Comparison of ENCODE assay signal across 8 cellular contexts in genomic region chr12:88111074-88111652, GRCh38. TPM values are rescaled to one million over a fixed set of nuclear protein-coding genes. Genes with fewer than 3 reads are reported as not detected.
DNase-seq lines count a peak whose midpoint lies in the region; ATAC-seq and FAIRE-seq lines count a peak whose summit lies in the region.

No MANE protein-coding gene starts in this region.

- ATAC-seq in HG03460 (IDR thresholded peaks at IDR 0.05; ENCODE audit: unreplicated experiment): peak; percentile 55
- no peak for ATAC-seq in HG03097 (IDR thresholded peaks at IDR 0.05; ENCODE audit: low FRiP score, unreplicated experiment)

- peak overlapping the region; percentile 67 for H3K9ac ChIP-seq in skeletal muscle satellite cell (ENCODE audit: low read depth, low read length)

- DNase-seq in DMS79 (lab: John Stamatoyannopoulos, UW) (peak; percentile 44), RCC 7860 (ENCODE audit: low spot score) (peak; percentile 47), fibroblast of the conjunctiva (ENCODE audit: low read depth) (peak; percentile 47), activated T-cell treated with anti-CD3 and anti-CD28 coated beads for 4 hours (no peak), GOT3 (lab: John Stamatoyannopoulos, UW) (no peak)

- peak overlapping the region; percentile 73 for H3K4me2 ChIP-seq in skeletal muscle satellite cell (ENCODE audit: low read length)

- H3K4me3 ChIP-seq in skeletal muscle satellite cell (ENCODE audit: low read length): peak overlapping the region; percentile 56

- peak; percentile 81 for FAIRE-seq in RCC 7860 (lab: Jason Lieb, UNC)

- peaks cover 36% of the 10 kb centered on the region for H3K36me3 ChIP-seq in skeletal muscle satellite cell (ENCODE audit: insufficient read depth, low read length)

- H3K9me3 ChIP-seq in skeletal muscle satellite cell (replicated peaks; ENCODE audit: low read length): no peaks in the 10 kb centered on the region

- H3K27me3 ChIP-seq in skeletal muscle satellite cell (ENCODE audit: control insufficient read depth, insufficient read depth, low read length): no peaks in the 10 kb centered on the region

- peaks cover 7% of the 10 kb centered on the region for H3K4me1 ChIP-seq in skeletal muscle satellite cell (ENCODE audit: control insufficient read depth, insufficient read depth, low read length)

RNA-seq across cellular contexts. Expression of gene CEP290, which starts 30.7 kb away (rescaled TPM):
- total RNA-seq in skeletal muscle satellite cell (2012; rRNA removed): 25.6 and 31.4 TPM in 2 replicates

RNA-seq across cellular contexts. Expression of gene TMTC3, which starts 30.9 kb away (rescaled TPM):
- total RNA-seq in skeletal muscle satellite cell (2012; rRNA removed): 47.7 and 59.0 TPM in 2 replicates

Comparison
In these comparisons a context has a peak if more than half of its experiments do, and no peak if none do; other contexts are left out.
1. DNase-seq: peak in DMS79 (single experiment), RCC 7860 (single experiment) and fibroblast of the conjunctiva (single experiment); none in activated T-cell treated with anti-CD3 and anti-CD28 coated beads for 4 hours (single experiment) and GOT3 (single experiment).